ENCODE assay signal across 10 cellular contexts in the genomic region with DNA sequence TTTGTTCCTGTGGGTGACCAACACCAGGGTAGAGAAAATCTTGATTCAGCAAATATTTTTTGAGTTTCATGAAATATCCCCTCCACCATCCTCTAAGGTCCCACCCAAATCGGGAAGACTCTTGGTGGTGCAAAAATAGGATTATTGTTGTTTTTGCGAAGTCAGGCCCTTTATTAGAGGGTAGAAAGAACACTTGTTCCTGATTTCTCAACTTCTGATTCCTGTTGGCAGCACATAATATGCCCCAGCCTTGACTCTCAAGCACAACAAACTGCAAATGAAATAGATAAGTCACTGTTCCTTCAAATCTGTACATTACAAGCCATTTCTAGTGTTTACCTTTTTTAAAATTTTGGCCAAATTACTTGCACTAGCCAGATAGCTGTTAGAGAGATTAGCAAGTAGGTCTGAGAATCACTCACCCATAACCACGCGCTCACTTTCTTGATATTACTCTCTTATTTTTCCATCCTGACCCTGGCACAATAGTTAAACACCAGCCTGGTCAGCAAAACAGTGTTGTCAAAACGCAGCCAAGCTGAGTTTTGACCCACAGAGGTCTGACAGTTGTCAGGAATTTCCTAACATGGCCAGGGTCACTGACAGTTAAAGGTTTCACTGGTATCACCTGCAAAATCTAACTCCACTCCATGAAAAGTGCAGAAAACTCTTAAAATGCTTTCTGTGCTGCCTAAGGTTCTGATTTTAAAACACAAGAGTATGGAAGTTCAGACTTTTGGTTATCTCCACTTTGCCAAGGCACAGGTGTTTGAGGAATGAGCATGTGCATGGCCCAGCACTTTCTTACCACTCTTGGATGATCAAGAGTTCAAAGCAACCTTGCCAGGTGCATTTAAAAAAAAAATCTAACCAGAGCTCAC.
DNase-seq lines count a peak whose midpoint lies in the region; ATAC-seq and TF ChIP-seq lines count a peak whose summit lies in the region.
"Had no signal": no experiment of that assay in that cellular context is flagged by ENCODE, and none has a peak within 500 bp of the region (broad histone marks: within the 10 kb centered on the region; RNA-seq: fewer than 3 reads in every experiment).

No MANE protein-coding gene starts in this region.

- H3K79me2 ChIP-seq in OCI-LY3 (ENCODE audit: low read length) (no peaks in the 10 kb centered on the region), parathyroid adenoma (peaks cover 2% of the 10 kb centered on the region)

- H3K4me3 ChIP-seq in OCI-LY3 (ENCODE audit: low read length) (no peak overlapping the region; the same call in 1 of the 2 replicates), parathyroid adenoma (ENCODE audit: low read depth, low read length) (peak overlapping the region; percentile 37)

- H3K36me3 ChIP-seq in OCI-LY3 (replicated peaks; ENCODE audit: low read depth, low read length) (no peaks in the 10 kb centered on the region), parathyroid adenoma (ENCODE audit: control insufficient read depth, insufficient read depth, low read length) (no peaks in the 10 kb centered on the region)

- no peaks in the 10 kb centered on the region for H3K27me3 ChIP-seq in OCI-LY3 (ENCODE audit: low read depth, low read length)
- no peaks in the 10 kb centered on the region for H3K27me3 ChIP-seq in parathyroid adenoma (ENCODE audit: control insufficient read depth, insufficient read depth, low read length)

- no peak for TF ChIP-seq CTCF in OCI-LY3 (IDR thresholded peaks at IDR 0.05; ENCODE audit: low read depth, low read length)
- no peak for TF ChIP-seq CTCF in parathyroid adenoma (IDR thresholded peaks at IDR 0.05)
- no peak for TF ChIP-seq CTCF in GM13976 (IDR thresholded peaks at IDR 0.05; ENCODE audit: borderline replicate concordance, control extremely low read depth, extremely low read depth, insufficient read depth, missing control alignments)

- H3K27ac ChIP-seq in OCI-LY3 (ENCODE audit: low read length) (no peak overlapping the region), parathyroid adenoma (peak overlapping the region; percentile 92)

- H3K4me1 ChIP-seq in OCI-LY3 (ENCODE audit: low read length) (peaks cover 14% of the 10 kb centered on the region), parathyroid adenoma (peaks cover 32% of the 10 kb centered on the region)

- DNase-seq in GM13976 (ENCODE audit: low spot score) (no peak), H4 (ENCODE audit: low spot score) (no peak), kidney tubule cell (ENCODE audit: low spot score) (no peak)
- DNase-seq: NCI-H1930, T-cell had no signal

- H3K9ac ChIP-seq in OCI-LY3 (ENCODE audit: low read length): no peak overlapping the region
- no peak overlapping the region for H3K9ac ChIP-seq in parathyroid adenoma

- in situ Hi-C loops in GM13976 (cut with MboI; ENCODE audit: low sequenced_read_pairs, unreplicated experiment): no loop called here

- peak; percentile 77 for ATAC-seq in GM18517 (IDR thresholded peaks at IDR 0.05; ENCODE audit: unreplicated experiment)
- ATAC-seq in GM21825 (IDR thresholded peaks at IDR 0.05; ENCODE audit: unreplicated experiment): peak; percentile 66
- ATAC-seq in GM21717 (IDR thresholded peaks at IDR 0.05; ENCODE audit: unreplicated experiment): no peak
- ATAC-seq: T-cell had no signal

- H2AFZ ChIP-seq in OCI-LY3 (ENCODE audit: low read depth, low read length) (no peak overlapping the region), parathyroid adenoma (no peak overlapping the region)

- peak overlapping the region; percentile 53 for H3K4me2 ChIP-seq in OCI-LY3 (ENCODE audit: low read length)
- peak overlapping the region; percentile 75 for H3K4me2 ChIP-seq in parathyroid adenoma (ENCODE audit: low read length)

- no peaks in the 10 kb centered on the region for H3K9me3 ChIP-seq in OCI-LY3 (ENCODE audit: insufficient read depth, low read length)
- H3K9me3 ChIP-seq in parathyroid adenoma (ENCODE audit: control insufficient read depth, low read length): no peaks in the 10 kb centered on the region

- H4K20me1 ChIP-seq in OCI-LY3 (ENCODE audit: insufficient read depth, low read length): no peaks in the 10 kb centered on the region
